Comparison of ENCODE assay signal across 25 cellular contexts in the genomic region with DNA sequence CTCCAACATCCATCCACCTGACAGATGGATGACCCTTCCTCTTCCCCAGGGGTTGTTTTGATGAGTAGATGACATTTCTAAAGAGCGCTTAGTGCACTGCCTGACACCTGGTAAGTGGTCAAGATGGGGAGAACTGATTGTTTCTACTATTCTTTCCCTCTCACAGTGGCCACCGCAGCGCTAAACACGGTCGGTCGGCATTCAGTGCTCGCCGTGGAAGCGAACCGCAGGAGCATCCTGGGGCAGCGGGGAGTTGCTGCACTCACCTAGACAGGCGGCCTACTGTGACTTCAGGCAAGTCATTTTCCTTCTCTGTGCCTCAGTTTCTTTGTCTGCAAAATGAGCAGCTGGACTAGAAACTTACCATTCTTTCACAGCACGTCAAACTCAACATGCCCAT. TPM values are rescaled to one million over a fixed set of nuclear protein-coding genes. Genes with fewer than 3 reads are reported as not detected.
A peak's percentile ranks its signal among the peaks of the same experiment; 100 is the strongest.
DNase-seq lines count a peak whose midpoint lies in the region; ATAC-seq and TF ChIP-seq lines count a peak whose summit lies in the region.
"Had no signal": no experiment of that assay in that cellular context is flagged by ENCODE, and none has a peak within 500 bp of the region (broad histone marks: within the 10 kb centered on the region; RNA-seq: fewer than 3 reads in every experiment).

No MANE protein-coding gene starts in this region.

- TF ChIP-seq POLR2A in esophagus squamous epithelium (IDR thresholded peaks at IDR 0.05): no peak

- peaks cover 0 to 30% (median 7%) of the 10 kb centered on the region in 3 donors for H3K4me1 ChIP-seq in esophagus squamous epithelium

- H3K9me3 ChIP-seq in SK-N-MC (ENCODE audit: low read depth, low read length) (no peaks in the 10 kb centered on the region), esophagus squamous epithelium (no peaks in the 10 kb centered on the region)
- H3K9me3 ChIP-seq: BLaER1 treated with 17β-estradiol and CSF1 and Interleukin-3, amounts not matched to agents 10 nM and 100 nM; Caco-2 had no signal

- H3K36me3 Mint-ChIP-seq in osteocyte (ENCODE audit: unreplicated experiment): no peaks in the 10 kb centered on the region
- no peaks in the 10 kb centered on the region for H3K36me3 Mint-ChIP-seq in activated T-helper 17 cell treated with anti-CD3 and anti-CD28 coated beads, Interleukin-2, amount 50 U/mL, for 72 hours (ENCODE audit: low read depth)
- H3K36me3 Mint-ChIP-seq: CD8-positive, alpha-beta T cell had no signal

- H3K27ac Mint-ChIP-seq in osteocyte (ENCODE audit: unreplicated experiment): no peak overlapping the region
- H3K27ac Mint-ChIP-seq in activated T-helper 17 cell treated with anti-CD3 and anti-CD28 coated beads, Interleukin-2, amount 50 U/mL, for 72 hours: no peak overlapping the region
- H3K27ac Mint-ChIP-seq: B cell; CD4-positive, alpha-beta T cell; CD8-positive, alpha-beta T cell had no signal

- H3K4me1 Mint-ChIP-seq in osteocyte (ENCODE audit: unreplicated experiment): peaks cover 31% of the 10 kb centered on the region
- H3K4me1 Mint-ChIP-seq in activated T-helper 17 cell treated with anti-CD3 and anti-CD28 coated beads, Interleukin-2, amount 50 U/mL, for 72 hours: no peaks in the 10 kb centered on the region

- H3K4me3 ChIP-seq in SK-N-MC (no peak overlapping the region), esophagus squamous epithelium (no peak overlapping the region)
- H3K4me3 ChIP-seq: BLaER1 treated with 17β-estradiol and CSF1 and Interleukin-3, amounts not matched to agents 10 nM and 100 nM; GM12878 had no signal

- H3K27ac ChIP-seq in SK-N-MC (peak overlapping the region; percentile 93), esophagus squamous epithelium (no peak overlapping the region)
- H3K27ac ChIP-seq: BLaER1 treated with 17β-estradiol and CSF1 and Interleukin-3, amounts not matched to agents 10 nM and 100 nM; C4-2B had no signal

- H3K9ac ChIP-seq in SK-N-MC (ENCODE audit: insufficient read length): no peak overlapping the region
- H3K9ac ChIP-seq: BLaER1 treated with 17β-estradiol and CSF1 and Interleukin-3, amounts not matched to agents 10 nM and 100 nM had no signal

- WGBS in esophagus squamous epithelium, 2 donors: 92 to 93% methylated on average over 11 to 13 of the region's 13 CpGs

- H3K4me3 Mint-ChIP-seq in osteocyte (ENCODE audit: unreplicated experiment): no peak overlapping the region
- H3K4me3 Mint-ChIP-seq in activated T-helper 17 cell treated with anti-CD3 and anti-CD28 coated beads, Interleukin-2, amount 50 U/mL, for 72 hours: no peak overlapping the region
- H3K4me3 Mint-ChIP-seq: B cell; CD4-positive, alpha-beta T cell; CD8-positive, alpha-beta T cell had no signal

- H3K9me3 Mint-ChIP-seq in osteocyte (ENCODE audit: unreplicated experiment): no peaks in the 10 kb centered on the region
- no peaks in the 10 kb centered on the region for H3K9me3 Mint-ChIP-seq in activated T-helper 17 cell treated with anti-CD3 and anti-CD28 coated beads, Interleukin-2, amount 50 U/mL, for 72 hours
- H3K9me3 Mint-ChIP-seq: CD4-positive, alpha-beta T cell; CD8-positive, alpha-beta T cell had no signal

- TF ChIP-seq CTCF in osteocyte (IDR thresholded peaks at IDR 0.05) (no peak), esophagus squamous epithelium (IDR thresholded peaks at IDR 0.05) (no peak)

- peaks cover 24% of the 10 kb centered on the region for H3K27me3 Mint-ChIP-seq in osteocyte (ENCODE audit: unreplicated experiment)
- H3K27me3 Mint-ChIP-seq in activated T-helper 17 cell treated with anti-CD3 and anti-CD28 coated beads, Interleukin-2, amount 50 U/mL, for 72 hours: no peaks in the 10 kb centered on the region

- no peak for ATAC-seq in left lobe of liver
- no peak for ATAC-seq in activated T-helper 17 cell treated with anti-CD3 and anti-CD28 coated beads, Interleukin-2, amount 50 U/mL, for 72 hours (replicated peaks)
- ATAC-seq: CD8-positive, alpha-beta T cell; GM12878 had no signal

- H3K36me3 ChIP-seq in SK-N-MC (ENCODE audit: insufficient read depth, low read length) (no peaks in the 10 kb centered on the region), esophagus squamous epithelium (no peaks in the 10 kb centered on the region)
- H3K36me3 ChIP-seq: BLaER1 treated with 17β-estradiol and CSF1 and Interleukin-3, amounts not matched to agents 10 nM and 100 nM had no signal

- intact Hi-C loops in esophagus squamous epithelium (cut with DNase I): loop anchor here (5.0 kb wide), 3 partner anchors 48 to 148 kb away; no protein-coding TSS in a partner anchor

- H3K27me3 ChIP-seq in esophagus squamous epithelium: no peaks in the 10 kb centered on the region
- H3K27me3 ChIP-seq: BLaER1 treated with 17β-estradiol and CSF1 and Interleukin-3, amounts not matched to agents 10 nM and 100 nM had no signal

- no peak for DNase-seq in SK-N-MC (ENCODE audit: low read depth, low spot score)
- DNase-seq in left lobe of liver (ENCODE audit: low spot score): peak; percentile 38
- DNase-seq in osteocyte (ENCODE audit: extremely low spot score, unreplicated experiment): peak; percentile 78
- DNase-seq in esophagus squamous epithelium (lab: John Stamatoyannopoulos, UW): no peak
- DNase-seq in NCI-H1436 treated with DMSO at 0.1 percent for 48 hours (lab: John Stamatoyannopoulos, UW): no peak
- no peak for DNase-seq in D341Med (ENCODE audit: low spot score)
- DNase-seq: 8988T; AML-193; Caco-2; Calu3; CD4-positive, alpha-beta T cell; CD8-positive, alpha-beta T cell; DMS 273 treated with DMSO at 0.1 percent for 48 hours; DMS153; DMS53; DMS79; DND-41; EL; GDM1 had no signal

RNA-seq across cellular contexts. Expression of a gene that starts 5.0 kb away (rescaled TPM):
- total RNA-seq in left lobe of liver: 0.63 TPM
- 0.81 and 2.0 TPM in 2 replicates for total RNA-seq in osteocyte
- total RNA-seq in activated T-helper 17 cell treated with anti-CD3 and anti-CD28 coated beads, Interleukin-2, amount 50 U/mL, for 72 hours: under 1 TPM; 0.05 to 0.24 TPM
- total RNA-seq in esophagus squamous epithelium: 1 to 10 TPM in 1 of 4 donors, under 1 TPM in 3; 0.08 to 2.7 (median 0.39) TPM
- total RNA-seq: Daoy had no signal

RNA-seq across cellular contexts. Expression of a gene that starts 22.2 kb away (rescaled TPM):
- 938 TPM for total RNA-seq in left lobe of liver
- 2,993 and 3,020 TPM in 2 replicates for total RNA-seq in osteocyte
- total RNA-seq in activated T-helper 17 cell treated with anti-CD3 and anti-CD28 coated beads, Interleukin-2, amount 50 U/mL, for 72 hours: 1,000 to 10,000 TPM in 1 of 2 donors, 100 to 1,000 TPM in 1; 701 to 1,114 TPM
- total RNA-seq in esophagus squamous epithelium: 1,000 to 10,000 TPM in 1 of 4 donors, 100 to 1,000 TPM in 3; 716 to 1,904 (median 760) TPM

RNA-seq across cellular contexts. Expression of a gene that starts 27.8 kb away (rescaled TPM):
- total RNA-seq in left lobe of liver (4.0 TPM), osteocyte (44.2 and 49.2 TPM in 2 replicates), esophagus squamous epithelium (10 to 100 TPM in 1 of 4 donors, 1 to 10 TPM in 2, under 1 TPM in 1; 0.15 to 10.3 (median 5.0) TPM)
- not detected for total RNA-seq in activated T-helper 17 cell treated with anti-CD3 and anti-CD28 coated beads, Interleukin-2, amount 50 U/mL, for 72 hours
- total RNA-seq: B cell; CD4-positive, alpha-beta T cell; CD8-positive, alpha-beta T cell; GM12878 had no signal

RNA-seq across cellular contexts. Expression of a gene that starts 53.8 kb away (rescaled TPM):
- 15.0 TPM for total RNA-seq in left lobe of liver
- total RNA-seq in osteocyte: 117 and 118 TPM in 2 replicates
- 10 to 100 TPM in 1 of 2 donors, 1 to 10 TPM in 1; 3.6 to 24.7 TPM for total RNA-seq in activated T-helper 17 cell treated with anti-CD3 and anti-CD28 coated beads, Interleukin-2, amount 50 U/mL, for 72 hours
- 10 to 100 TPM in 1 of 4 donors, 1 to 10 TPM in 3; 6.1 to 16.0 (median 7.1) TPM for total RNA-seq in esophagus squamous epithelium

Comparison
In these comparisons a context has a peak if more than half of its experiments do, and no peak if none do; other contexts are left out.
1. DNase-seq: peak in left lobe of liver (single experiment) and osteocyte (single experiment); none in SK-N-MC (single experiment), esophagus squamous epithelium (single experiment), NCI-H1436 treated with DMSO at 0.1 percent for 48 hours (single experiment) and D341Med (single experiment).